In genomic region chr15:92636950-92637481, GRCh38 we compare ENCODE assay signal across 11 cellular contexts. TPM values are rescaled to one million over a fixed set of nuclear protein-coding genes. Genes with fewer than 3 reads are reported as not detected.
DNase-seq lines count a peak whose midpoint lies in the region; ATAC-seq and TF ChIP-seq lines count a peak whose summit lies in the region.
"Had no signal": no experiment of that assay in that cellular context is flagged by ENCODE, and none has a peak within 500 bp of the region (broad histone marks: within the 10 kb centered on the region; RNA-seq: fewer than 3 reads in every experiment).

No MANE protein-coding gene starts in this region.

- H3K9me3 ChIP-seq in transverse colon, result no peaks in the 10 kb centered on the region

- no peaks in the 10 kb centered on the region for H3K36me3 ChIP-seq in transverse colon

- in situ Hi-C loops in transverse colon (cut with MboI; ENCODE audit: low pct_ligation_motif_present in 1 of 4, low pct_unique_long_range_greater_than_20kb in 1 of 4, low sequenced_read_pairs in 3 of 4), result no loop called here

- H3K4me1 ChIP-seq in transverse colon, result peaks cover 11 to 34% (median 24%) of the 10 kb centered on the region in 4 donors

- TF ChIP-seq POLR2A in transverse colon (IDR thresholded peaks at IDR 0.05), result no peak

- H3K27ac ChIP-seq in transverse colon, result peak overlapping the region; percentile 72 to 80 (median 74)

- DNase-seq in activated CD4-positive, alpha-beta T cell treated with anti-CD3 and anti-CD28 coated beads for 48 hours, result peak; percentile 23
- DNase-seq in activated CD4-positive, alpha-beta T cell treated with anti-CD3 and anti-CD28 coated beads for 4 hours, result no peak
- DNase-seq in NCI-H526 treated with DMSO at 0.1 percent for 48 hours (lab: John Stamatoyannopoulos, UW), result peak; percentile 26
- no peak for DNase-seq in left ventricle myocardium superior
- DNase-seq in transverse colon, result peak; percentile 25
- DNase-seq in GM20000 (ENCODE audit: low spot score), result no peak
- DNase-seq in stimulated activated naive CD4-positive, alpha-beta T cell treated with Interleukin-2 at 50 U/mL for 16 hours (lab: John Stamatoyannopoulos, UW), result no peak
- DNase-seq: activated naive CD4-positive, alpha-beta T cell; CD4-positive, alpha-beta T cell; T-cell had no signal

- ATAC-seq in left ventricle myocardium superior (peak; percentile 40), GM18858 (IDR thresholded peaks at IDR 0.05; ENCODE audit: unreplicated experiment) (no peak)
- ATAC-seq: T-cell had no signal

- H3K4me3 ChIP-seq in transverse colon, result no peak overlapping the region

- intact Hi-C loops in left ventricle myocardium superior (cut with micrococcal nuclease), result no loop called here
- intact Hi-C loops in transverse colon (cut with DNase I; ENCODE audit: low total_unique reads), result no loop called here

- TF ChIP-seq CTCF in transverse colon (IDR thresholded peaks at IDR 0.05) (no peak), GM20000 (IDR thresholded peaks at IDR 0.05; ENCODE audit: extremely low read depth, missing control alignments) (no peak)

- WGBS in transverse colon (ENCODE audit: low coverage in 1 of 2), 2 donors, result 81 to 83% methylated on average over 1 to 6 of the region's 6 CpGs

- no peak for TF ChIP-seq EP300 in transverse colon (IDR thresholded peaks at IDR 0.05; ENCODE audit: low read depth)

- H3K27me3 ChIP-seq in transverse colon, result no peaks in the 10 kb centered on the region

RNA-seq across cellular contexts. Expression of gene FAM174B, which starts 18.6 kb away (rescaled TPM):
- total RNA-seq in left ventricle myocardium superior (12.6 TPM), transverse colon (10 to 100 TPM; 15.4 to 75.2 (median 18.3) TPM)

Comparison
In these comparisons a context has a peak if more than half of its experiments do, and no peak if none do; other contexts are left out.
1. DNase-seq: peak in activated CD4-positive, alpha-beta T cell treated with anti-CD3 and anti-CD28 coated beads for 48 hours (single experiment), NCI-H526 treated with DMSO at 0.1 percent for 48 hours (single experiment) and transverse colon (single experiment); none in activated CD4-positive, alpha-beta T cell treated with anti-CD3 and anti-CD28 coated beads for 4 hours (0 of 2), left ventricle myocardium superior (single experiment), GM20000 (single experiment) and stimulated activated naive CD4-positive, alpha-beta T cell treated with Interleukin-2 at 50 U/mL for 16 hours (single experiment).